In genomic region chr19:45079911-45080469, GRCh38 we compare ENCODE assay signal across 8 cellular contexts. TPM values are rescaled to one million over a fixed set of nuclear protein-coding genes. Genes with fewer than 3 reads are reported as not detected.
DNase-seq lines count a peak whose midpoint lies in the region; ATAC-seq and TF ChIP-seq lines count a peak whose summit lies in the region.

No MANE protein-coding gene starts in this region.

- peak overlapping the region; percentile 85 for H3K4me3 ChIP-seq in GM23338
- peak overlapping the region; percentile 99 for H3K4me3 ChIP-seq in WERI-Rb-1 (ENCODE audit: low read depth, low read length)
- peak overlapping the region; percentile 93 to 99 (median 96) for H3K4me3 ChIP-seq in skeletal muscle tissue (ENCODE audit: low read length in 3 of 3)

- H3K4me2 ChIP-seq in GM23338, result peak overlapping the region; percentile 98

- peaks cover 42% of the 10 kb centered on the region for H3K4me1 ChIP-seq in GM23338 (ENCODE audit: insufficient read depth)
- peaks cover 22 to 39% (median 23%) of the 10 kb centered on the region in 3 donors for H3K4me1 ChIP-seq in skeletal muscle tissue (ENCODE audit: control insufficient read depth in 3 of 3, insufficient read depth in 3 of 3, low read length in 3 of 3)

- DNase-seq in GM23338 (ENCODE audit: low spot score) (peak; percentile 81), WERI-Rb-1 (no peak), glutamatergic neuron (no peak), DMS79 treated with DMSO at 0.1 percent for 48 hours (lab: John Stamatoyannopoulos, UW) (no peak), NOMO-1 (lab: John Stamatoyannopoulos, UW; ENCODE audit: unreplicated experiment in 2 of 2) (no peak)
- DNase-seq in stimulated activated CD4-positive, alpha-beta T cell treated with anti-CD3 and anti-CD28 coated beads, Interleukin-4, amount 100 ng/mL, for 1 hour, result no peak

- peak overlapping the region; percentile 98 for H3K4me3 Mint-ChIP-seq in GM23338
- peak overlapping the region; percentile 98 for H3K4me3 Mint-ChIP-seq in glutamatergic neuron (ENCODE audit: unreplicated experiment)

- H3K27me3 ChIP-seq in GM23338 (ENCODE audit: insufficient read depth) (no peaks in the 10 kb centered on the region), WERI-Rb-1 (ENCODE audit: insufficient read depth, low read depth, severe bottlenecking) (no peaks in the 10 kb centered on the region), skeletal muscle tissue (ENCODE audit: control insufficient read depth in 3 of 3, insufficient read depth in 3 of 3, low read length in 3 of 3) (no peaks in the 10 kb centered on the region)

- H4K20me1 ChIP-seq in GM23338 (replicated peaks; ENCODE audit: insufficient read depth), result 0 out of 2 replicates have a peak, but pooled peaks cover 10% of the 10 kb centered on the region

- H3K36me3 ChIP-seq in GM23338 (ENCODE audit: insufficient read depth), result no peaks in the 10 kb centered on the region; the same call in 1 of the 2 replicates
- H3K36me3 ChIP-seq in WERI-Rb-1, result peaks cover 23% of the 10 kb centered on the region
- H3K36me3 ChIP-seq in skeletal muscle tissue (ENCODE audit: control insufficient read depth in 3 of 3, insufficient read depth in 3 of 3, low read length in 3 of 3), result peaks cover 11 to 13% (median 11%) of the 10 kb centered on the region in 3 donors

- peak overlapping the region; percentile 99 for H3K27ac ChIP-seq in GM23338 (ENCODE audit: low read depth)
- H3K27ac ChIP-seq in WERI-Rb-1, result peak overlapping the region; percentile 81
- peak overlapping the region; percentile 84 for H3K27ac ChIP-seq in skeletal muscle tissue (ENCODE audit: low read depth, low read length)

- H3K79me2 ChIP-seq in GM23338 (replicated peaks; ENCODE audit: insufficient read depth), result peaks cover 60% of the 10 kb centered on the region

- TF ChIP-seq CTCF in GM23338 (conservative IDR thresholded peaks at IDR 0.05; ENCODE audit: low read depth in 2 of 2) (no peak), WERI-Rb-1 (IDR thresholded peaks at IDR 0.05; ENCODE audit: low read depth, low read length) (no peak), glutamatergic neuron (IDR thresholded peaks at IDR 0.05; ENCODE audit: partially characterized antibody, unreplicated experiment) (no peak)

- no peaks in the 10 kb centered on the region for H3K9me2 ChIP-seq in GM23338 (ENCODE audit: insufficient read depth)

- H3K4me1 Mint-ChIP-seq in GM23338, result peaks cover 39% of the 10 kb centered on the region
- H3K4me1 Mint-ChIP-seq in glutamatergic neuron (ENCODE audit: low read depth, unreplicated experiment), result peaks cover 12% of the 10 kb centered on the region

- H3K27ac Mint-ChIP-seq in GM23338, result peak overlapping the region; percentile 99
- H3K27ac Mint-ChIP-seq in glutamatergic neuron (ENCODE audit: unreplicated experiment), result peak overlapping the region; percentile 94

- H3K9me3 Mint-ChIP-seq in GM23338, result peaks cover 2% of the 10 kb centered on the region; the same call in 1 of the 3 replicates
- H3K9me3 Mint-ChIP-seq in glutamatergic neuron (ENCODE audit: unreplicated experiment), result peaks cover 9% of the 10 kb centered on the region

- H3F3A ChIP-seq in GM23338 (replicated peaks; ENCODE audit: low read depth), result peaks cover 31% of the 10 kb centered on the region

- ATAC-seq in GM23338 (peak; percentile 3), GM18858 (IDR thresholded peaks at IDR 0.05; ENCODE audit: unreplicated experiment) (no peak)

- peak overlapping the region; percentile 98 to 99 (median 99) for H3K9ac ChIP-seq in skeletal muscle tissue (ENCODE audit: low read depth in 1 of 3, low read length in 3 of 3)

- H3K27me3 Mint-ChIP-seq in GM23338 (ENCODE audit: insufficient read depth, low read depth, poor library complexity) (peaks cover 10% of the 10 kb centered on the region), glutamatergic neuron (ENCODE audit: unreplicated experiment) (peaks cover 4% of the 10 kb centered on the region)

- H3K9me3 ChIP-seq in WERI-Rb-1 (ENCODE audit: severe bottlenecking) (no peaks in the 10 kb centered on the region), skeletal muscle tissue (ENCODE audit: control insufficient read depth in 3 of 3, low read length in 3 of 3) (no peaks in the 10 kb centered on the region)

- H3K36me3 Mint-ChIP-seq in GM23338 (ENCODE audit: low read depth) (peaks cover 22% of the 10 kb centered on the region), glutamatergic neuron (ENCODE audit: unreplicated experiment) (peaks cover 5% of the 10 kb centered on the region)

- H2AFZ ChIP-seq in GM23338, result no peak overlapping the region

TF ChIP-seq in GM23338, 12 proteins besides CTCF, POLR2A, EP300 and RAD21 (continues in another document):
- no peak for TF ChIP-seq ZNF462 (CRISPR knock-in tag; IDR thresholded peaks at IDR 0.05)
- TF ChIP-seq JUNB (IDR thresholded peaks at IDR 0.05; ENCODE audit: unreplicated experiment), result no peak

RNA-seq across cellular contexts. Expression of gene GEMIN7, which starts 0.9 kb away (rescaled TPM):
- 49.6 and 52.6 TPM in 2 replicates for total RNA-seq in GM23338 (2014; rRNA removed; shearing (Covaris generic))
- polyA plus RNA-seq in GM23338 (2016; fragmentation: Nextera tagmentation; extraction: Ambion mirVana), result 90.5 and 91.6 TPM in 2 replicates
- total RNA-seq in glutamatergic neuron (ENCODE audit: unreplicated experiment) (49.1 TPM), skeletal muscle tissue (16.7 TPM)

RNA-seq across cellular contexts. Expression of gene ZNF296, which starts 3.7 kb away (rescaled TPM):
- 10.3 and 13.4 TPM in 2 replicates for total RNA-seq in GM23338 (2014; rRNA removed; shearing (Covaris generic))
- 16.5 and 18.6 TPM in 2 replicates for polyA plus RNA-seq in GM23338 (2016; fragmentation: Nextera tagmentation; extraction: Ambion mirVana)
- total RNA-seq in glutamatergic neuron (ENCODE audit: unreplicated experiment) (6.3 TPM), skeletal muscle tissue (not detected)

RNA-seq across cellular contexts. Expression of gene PPP1R37, which starts 13.0 kb away (rescaled TPM):
- total RNA-seq in GM23338 (2014; rRNA removed; shearing (Covaris generic)), result 33.3 and 47.2 TPM in 2 replicates
- polyA plus RNA-seq in GM23338 (2016; fragmentation: Nextera tagmentation; extraction: Ambion mirVana), result 6.9 and 7.8 TPM in 2 replicates
- total RNA-seq in glutamatergic neuron (ENCODE audit: unreplicated experiment) (49.5 TPM), skeletal muscle tissue (16.2 TPM)

RNA-seq across cellular contexts. Expression of gene CLASRP, which starts 41.1 kb away (rescaled TPM):
- total RNA-seq in GM23338 (2014; rRNA removed; shearing (Covaris generic)), result 78.7 and 92.3 TPM in 2 replicates
- 26.5 and 27.1 TPM in 2 replicates for polyA plus RNA-seq in GM23338 (2016; fragmentation: Nextera tagmentation; extraction: Ambion mirVana)
- 127 TPM for total RNA-seq in glutamatergic neuron (ENCODE audit: unreplicated experiment)
- total RNA-seq in skeletal muscle tissue, result 7.8 TPM
